In genomic region chr13:99734013-99734693, GRCh38 we compare ENCODE assay signal across 34 cellular contexts.
"Had no signal": no experiment of that assay in that cellular context is flagged by ENCODE, and none has a peak within 500 bp of the region (broad histone marks: within the 10 kb centered on the region; RNA-seq: fewer than 3 reads in every experiment).

No MANE protein-coding gene starts in this region.

- H3K36me3 ChIP-seq: adrenal gland, gastroesophageal sphincter, lower lobe of right lung, pancreas, sigmoid colon, stomach, thyroid gland, upper lobe of right lung had no signal

- H3K4me1 Mint-ChIP-seq: immature natural killer cell had no signal

- H3K27ac ChIP-seq: adrenal gland, body of pancreas, gastroesophageal sphincter, hepatocyte, lower lobe of right lung, pancreas, psoas muscle, sigmoid colon, stomach, thyroid gland, upper lobe of right lung had no signal

- DNase-seq: activated CD4-positive, alpha-beta memory T cell treated with anti-CD3 and anti-CD28 coated beads for 36 hours; activated CD4-positive, alpha-beta T cell treated with anti-CD3 and anti-CD28 coated beads for 48 hours; activated CD4-positive, CD25-positive, alpha-beta regulatory T cell; activated CD8-positive, alpha-beta memory T cell treated with anti-CD3 and anti-CD28 coated beads, Interleukin-2, amount 50 U/mL, for 4 hours; activated effector memory CD4-positive, alpha-beta T cell treated with anti-CD3 and anti-CD28 coated beads, Interleukin-2, amount 50 U/mL, for 16 hours; activated naive CD4-positive, alpha-beta T cell treated with anti-CD3 and anti-CD28 coated beads for 36 hours; activated naive CD8-positive, alpha-beta T cell treated with anti-CD3 and anti-CD28 coated beads for 36 hours; activated T-cell treated with anti-CD3 and anti-CD28 coated beads, Interleukin-2, amount 50 U/mL, for 1 hour; adrenal gland; aorta; body of pancreas; effector memory CD4-positive, alpha-beta T cell; erythroblast; immature natural killer cell; lower lobe of right lung; mesenchymal stem cell; mucosa of descending colon; pancreas; psoas muscle; sigmoid colon; stimulated activated CD4-positive, alpha-beta T cell treated with anti-CD3 and anti-CD28 coated beads, Interleukin-1b, Interleukin-23, amount 100 ng/mL, for 48 hours; stimulated activated CD4-positive, alpha-beta T cell treated with anti-CD3 and anti-CD28 coated beads, Interleukin-4, amount 100 ng/mL, for 4 hours; stimulated activated CD8-positive, alpha-beta memory T cell treated with anti-CD3 and anti-CD28 coated beads, Interleukin-4, amount 100 ng/mL, for 48 hours; stomach; T-helper 2 cell; thyroid gland; upper lobe of right lung had no signal

- H3K4me1 ChIP-seq: adrenal gland, body of pancreas, gastroesophageal sphincter, lower lobe of right lung, pancreas, psoas muscle, sigmoid colon, stomach, thyroid gland, upper lobe of right lung had no signal

- H3K36me3 Mint-ChIP-seq: activated CD4-positive, alpha-beta memory T cell treated with anti-CD3 and anti-CD28 coated beads for 36 hours; activated naive CD8-positive, alpha-beta T cell treated with anti-CD3 and anti-CD28 coated beads for 36 hours; immature natural killer cell; natural killer cell treated with Interleukin-12 subunit alpha and Interleukin-12 subunit beta and Interleukin-15 and Interleukin-18, amount 100 ng/mL, for 72 hours had no signal

- H3K9me3 Mint-ChIP-seq: activated CD4-positive, alpha-beta memory T cell treated with anti-CD3 and anti-CD28 coated beads for 36 hours; activated naive CD4-positive, alpha-beta T cell treated with anti-CD3 and anti-CD28 coated beads for 36 hours; activated naive CD8-positive, alpha-beta T cell treated with anti-CD3 and anti-CD28 coated beads for 36 hours; activated T-helper 1 cell treated with anti-CD3 and anti-CD28 coated beads, Interleukin-12 subunit alpha, Interleukin-12 subunit beta, Interleukin-2, Interleukin-4 antibody, amounts not matched to agents 30 ng/mL and 10 ng/mL and 1 ng/mL, durations not matched to agents 14 hours and 24 hours and 36 hours; immature natural killer cell; natural killer cell treated with Interleukin-12 subunit alpha and Interleukin-12 subunit beta and Interleukin-15 and Interleukin-18, amount 100 ng/mL, for 72 hours; stimulated activated memory B cell treated with anti-CD40 and anti-IgM and Interleukin-4, amounts not matched to agents 10 μg/mL and 1 μg/mL and 100 μg/mL, for 72 hours had no signal

- H3K9me3 ChIP-seq: adrenal gland, body of pancreas, gastroesophageal sphincter, lower lobe of right lung, mucosa of descending colon, pancreas, psoas muscle, sigmoid colon, stomach, thyroid gland, upper lobe of right lung had no signal

- H3K4me3 Mint-ChIP-seq: activated CD4-positive, alpha-beta memory T cell treated with anti-CD3 and anti-CD28 coated beads for 36 hours; activated naive CD4-positive, alpha-beta T cell treated with anti-CD3 and anti-CD28 coated beads for 36 hours; activated naive CD8-positive, alpha-beta T cell treated with anti-CD3 and anti-CD28 coated beads for 36 hours; activated T-helper 1 cell treated with anti-CD3 and anti-CD28 coated beads, Interleukin-12 subunit alpha, Interleukin-12 subunit beta, Interleukin-2, Interleukin-4 antibody, amounts not matched to agents 30 ng/mL and 10 ng/mL and 1 ng/mL, durations not matched to agents 14 hours and 24 hours and 36 hours; immature natural killer cell; natural killer cell treated with Interleukin-12 subunit alpha and Interleukin-12 subunit beta and Interleukin-15 and Interleukin-18, amount 100 ng/mL, for 72 hours; stimulated activated memory B cell treated with anti-CD40 and anti-IgM and Interleukin-4, amounts not matched to agents 10 μg/mL and 1 μg/mL and 100 μg/mL, for 72 hours had no signal

- H3K27ac Mint-ChIP-seq: activated CD4-positive, alpha-beta memory T cell treated with anti-CD3 and anti-CD28 coated beads for 36 hours; activated naive CD4-positive, alpha-beta T cell treated with anti-CD3 and anti-CD28 coated beads for 36 hours; activated naive CD8-positive, alpha-beta T cell treated with anti-CD3 and anti-CD28 coated beads for 36 hours; activated T-helper 1 cell treated with anti-CD3 and anti-CD28 coated beads, Interleukin-12 subunit alpha, Interleukin-12 subunit beta, Interleukin-2, Interleukin-4 antibody, amounts not matched to agents 30 ng/mL and 10 ng/mL and 1 ng/mL, durations not matched to agents 14 hours and 24 hours and 36 hours; immature natural killer cell; natural killer cell treated with Interleukin-12 subunit alpha and Interleukin-12 subunit beta and Interleukin-15 and Interleukin-18, amount 100 ng/mL, for 72 hours; stimulated activated memory B cell treated with anti-CD40 and anti-IgM and Interleukin-4, amounts not matched to agents 10 μg/mL and 1 μg/mL and 100 μg/mL, for 72 hours had no signal

- H3K27me3 ChIP-seq: adrenal gland, body of pancreas, gastroesophageal sphincter, hepatocyte, pancreas, sigmoid colon, stomach, thyroid gland, upper lobe of right lung had no signal

- FAIRE-seq: colon, pancreas, small intestine had no signal

- H3K27me3 Mint-ChIP-seq: activated CD4-positive, alpha-beta memory T cell treated with anti-CD3 and anti-CD28 coated beads for 36 hours; activated naive CD8-positive, alpha-beta T cell treated with anti-CD3 and anti-CD28 coated beads for 36 hours; stimulated activated memory B cell treated with anti-CD40 and anti-IgM and Interleukin-4, amounts not matched to agents 10 μg/mL and 1 μg/mL and 100 μg/mL, for 72 hours had no signal

- H3K4me3 ChIP-seq: adrenal gland, body of pancreas, gastroesophageal sphincter, hepatocyte, lower lobe of right lung, mucosa of descending colon, pancreas, psoas muscle, sigmoid colon, stomach, thyroid gland, upper lobe of right lung had no signal
